ENCODE assay signal across 23 cellular contexts in genomic region chr20:18822832-18823231, GRCh38. TPM values are rescaled to one million over a fixed set of nuclear protein-coding genes. Genes with fewer than 3 reads are reported as not detected.
DNase-seq lines count a peak whose midpoint lies in the region; ATAC-seq and TF ChIP-seq lines count a peak whose summit lies in the region.
"Had no signal": no experiment of that assay in that cellular context is flagged by ENCODE, and none has a peak within 500 bp of the region (broad histone marks: within the 10 kb centered on the region; RNA-seq: fewer than 3 reads in every experiment).

No MANE protein-coding gene starts in this region.

- no peaks in the 10 kb centered on the region for H3K36me3 Mint-ChIP-seq in nephron (ENCODE audit: low read depth)

- H3K4me3 ChIP-seq in SJCRH30 (no peak overlapping the region), stomach (no peak overlapping the region)
- H3K4me3 ChIP-seq: K562 had no signal

- intact Hi-C loops in stomach (cut with DNase I; ENCODE audit: low total_unique reads): no loop called here

- TF ChIP-seq POLR2A in stomach (IDR thresholded peaks at IDR 0.05): no peak

- peak; percentile 72 for DNase-seq in SJCRH30
- peak; percentile 49 for DNase-seq in left kidney (ENCODE audit: low read depth, low spot score)
- no peak for DNase-seq in stomach
- no peak for DNase-seq in HT-29 (ENCODE audit: low spot score)
- DNase-seq in pons (ENCODE audit: low spot score): no peak
- DNase-seq: AML-193; Caco-2; CD4-positive, alpha-beta T cell; DMS153; DMS79; GDM1; GOT3; H7; IMR-90 had no signal

- H3K36me3 ChIP-seq in SJCRH30 (no peaks in the 10 kb centered on the region), stomach (no peaks in the 10 kb centered on the region)

- TF ChIP-seq CTCF in nephron (IDR thresholded peaks at IDR 0.05; ENCODE audit: unreplicated experiment in 3 of 3) (no peak), stomach (IDR thresholded peaks at IDR 0.05) (no peak)

- peaks cover 2% of the 10 kb centered on the region for H3K9me3 Mint-ChIP-seq in nephron
- H3K9me3 Mint-ChIP-seq: CD4-positive, alpha-beta T cell had no signal

- no peaks in the 10 kb centered on the region for H3K27me3 ChIP-seq in SJCRH30
- H3K27me3 ChIP-seq in stomach: no peaks in the 10 kb centered on the region

- H3K27ac ChIP-seq in SJCRH30 (peak overlapping the region; percentile 3; the same call in 1 of the 2 replicates), stomach (peak overlapping the region in 3 of 5 donors; percentile 41 to 50 (median 48))
- H3K27ac ChIP-seq: C4-2B, HL-60 had no signal

- no peak for TF ChIP-seq EP300 in stomach (IDR thresholded peaks at IDR 0.05)

- peaks cover 28% of the 10 kb centered on the region for H3K4me1 Mint-ChIP-seq in nephron

- peaks cover 11% of the 10 kb centered on the region for H3K27me3 Mint-ChIP-seq in nephron (ENCODE audit: low read depth)
- H3K27me3 Mint-ChIP-seq: CD4-positive, alpha-beta T cell had no signal

- WGBS in stomach, 5 donors: 56 to 82% (median 74%) methylated on average over 2 of the region's 2 CpGs

- ATAC-seq in HG03139 (IDR thresholded peaks at IDR 0.05; ENCODE audit: unreplicated experiment): no peak
- no peak for ATAC-seq in HG03442 (IDR thresholded peaks at IDR 0.05; ENCODE audit: unreplicated experiment)
- ATAC-seq: HCT116, K562 had no signal

- H3K4me3 Mint-ChIP-seq in nephron: no peak overlapping the region
- H3K4me3 Mint-ChIP-seq: CD4-positive, alpha-beta T cell had no signal

- H3K4me1 ChIP-seq in SJCRH30: peaks cover 21% of the 10 kb centered on the region
- no peaks in the 10 kb centered on the region for H3K4me1 ChIP-seq in stomach
- H3K4me1 ChIP-seq: Caco-2 had no signal

- peak overlapping the region; percentile 70 to 79 (median 73) for H3K27ac Mint-ChIP-seq in nephron
- H3K27ac Mint-ChIP-seq: CD4-positive, alpha-beta T cell had no signal

- H3K9me3 ChIP-seq in SJCRH30 (replicated peaks) (0 out of 2 replicates have a peak, but pooled peaks cover 3% of the 10 kb centered on the region), stomach (peaks cover 0 to 6% (median 2%) of the 10 kb centered on the region in 4 donors)
- H3K9me3 ChIP-seq: Caco-2 had no signal

RNA-seq across cellular contexts. Expression of gene SCP2D1, which starts 9.2 kb away (rescaled TPM):
- not detected in 2 replicates for total RNA-seq in SJCRH30 (2014; rRNA removed; shearing (Covaris generic))
- total RNA-seq in stomach: not detected
- not detected for polyA plus RNA-seq in stomach
- total RNA-seq in HT-29 (2014; rRNA removed; shearing (Covaris generic)): 0.18 TPM in 1 of 2 replicates, not detected in the other
- total RNA-seq: Caco-2; CD4-positive, alpha-beta T cell; Daoy; H7; IMR-90; K562 had no signal
- polyA plus RNA-seq: BJ, IMR-90, K562 had no signal

Comparison
In these comparisons a context has a peak if more than half of its experiments do, and no peak if none do; other contexts are left out.
1. DNase-seq: peak in SJCRH30 (2 of 2) and left kidney (single experiment); none in stomach (single experiment), HT-29 (single experiment) and pons (single experiment).